10 cellular contexts compared by ENCODE assay signal in the genomic region with DNA sequence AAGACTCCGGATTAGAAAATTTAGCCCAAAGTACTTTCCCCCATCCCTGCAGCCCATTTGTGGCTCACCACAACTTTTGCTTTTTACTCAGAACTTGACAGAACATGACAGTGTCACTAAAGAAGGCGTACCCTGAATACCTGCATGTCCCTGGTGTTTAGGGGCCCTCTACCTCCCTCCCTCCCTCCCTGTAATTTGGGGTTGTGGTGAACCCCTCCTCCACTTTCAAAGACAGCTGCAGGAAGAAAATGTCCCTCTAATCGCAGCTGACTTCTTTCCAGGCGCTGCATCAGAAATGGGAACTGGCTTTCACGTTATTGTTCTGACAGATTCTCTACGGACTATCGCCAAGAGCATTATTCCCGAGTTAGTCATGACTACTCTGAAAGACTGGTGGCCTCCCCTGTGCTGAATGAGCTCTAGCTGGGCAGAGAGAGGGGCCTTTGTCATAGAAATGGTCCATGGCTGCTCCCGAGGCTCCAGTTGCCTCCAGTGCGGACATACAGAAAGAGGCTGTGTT.
DNase-seq lines count a peak whose midpoint lies in the region; ATAC-seq and TF ChIP-seq lines count a peak whose summit lies in the region.
"Had no signal": no experiment of that assay in that cellular context is flagged by ENCODE, and none has a peak within 500 bp of the region (broad histone marks: within the 10 kb centered on the region; RNA-seq: fewer than 3 reads in every experiment).

No MANE protein-coding gene starts in this region.

- peak; percentile 75 to 94 for ATAC-seq in activated naive CD4-positive, alpha-beta T cell treated with anti-CD3 and anti-CD28 coated beads, Interleukin-2, amount 50 U/mL, for 72 hours

- TF ChIP-seq CTCF in GM10266 (IDR thresholded peaks at IDR 0.05; ENCODE audit: control insufficient read depth, insufficient read depth, low read depth, missing control alignments), result no peak
- no peak for TF ChIP-seq CTCF in RWPE1 (conservative IDR thresholded peaks at IDR 0.05; ENCODE audit: low read depth)

- H3K9me3 Mint-ChIP-seq in activated naive CD4-positive, alpha-beta T cell treated with anti-CD3 and anti-CD28 coated beads, Interleukin-2, amount 50 U/mL, for 72 hours, result no peaks in the 10 kb centered on the region
- H3K9me3 Mint-ChIP-seq: IgD-negative memory B cell had no signal

- no peaks in the 10 kb centered on the region for H3F3A ChIP-seq in GM23248 (ENCODE audit: insufficient read depth)

- CTCF ChIA-PET in RWPE1 (lab: Yijun Ruan, JAX), result no interaction called here

- in situ Hi-C loops in GM23248 (cut with MboI), result no loop called here

- POLR2A ChIA-PET in RWPE1 (lab: Yijun Ruan, JAX; ENCODE audit: low non-redundant PET), result no interaction called here

- no peaks in the 10 kb centered on the region for H3K79me2 ChIP-seq in GM23248 (ENCODE audit: insufficient read depth)

- H3K9me3 ChIP-seq in GM23248 (ENCODE audit: low read depth) (no peaks in the 10 kb centered on the region), mesodermal cell (ENCODE audit: control insufficient read depth, low read length) (no peaks in the 10 kb centered on the region)

- no peaks in the 10 kb centered on the region for H3K27me3 ChIP-seq in GM23248 (replicated peaks; ENCODE audit: insufficient read depth)

- H3K9ac ChIP-seq in GM23248, result no peak overlapping the region

- no peak overlapping the region for H3K4me3 ChIP-seq in GM23248
- no peak overlapping the region for H3K4me3 ChIP-seq in mesodermal cell (ENCODE audit: extremely low read depth, insufficient read depth, low read length, poor library complexity, severe bottlenecking)

- H3K4me1 ChIP-seq in GM23248 (ENCODE audit: insufficient read depth), result peaks cover 5% of the 10 kb centered on the region
- H3K4me1 ChIP-seq in mesodermal cell (ENCODE audit: control insufficient read depth, insufficient read depth, low read length, poor library complexity, severe bottlenecking), result peaks cover 7% of the 10 kb centered on the region

- H3K9me2 ChIP-seq in GM23248 (ENCODE audit: insufficient read depth), result no peaks in the 10 kb centered on the region

- H4K20me1 ChIP-seq in GM23248 (ENCODE audit: insufficient read depth), result no peaks in the 10 kb centered on the region

- H3K27ac Mint-ChIP-seq in activated naive CD4-positive, alpha-beta T cell treated with anti-CD3 and anti-CD28 coated beads, Interleukin-2, amount 50 U/mL, for 72 hours, result no peak overlapping the region

- H3K27ac ChIP-seq in GM23248 (no peak overlapping the region), mesodermal cell (ENCODE audit: low read depth, low read length, severe bottlenecking) (peak overlapping the region; percentile 23), RWPE1 (no peak overlapping the region)

- DNase-seq in GM10266 (ENCODE audit: extremely low spot score), result peak; percentile 31
- peak; percentile 30 for DNase-seq in GM23248
- DNase-seq in activated naive CD4-positive, alpha-beta T cell treated with anti-CD3 and anti-CD28 coated beads, Interleukin-2, amount 50 U/mL, for 72 hours (ENCODE audit: low spot score in 2 of 2), result peak in 1 of 2 donors; percentile 29
- no peak for DNase-seq in RWPE1 (ENCODE audit: low spot score)
- DNase-seq in DMS153 (lab: John Stamatoyannopoulos, UW), result no peak
- no peak for DNase-seq in EL
- DNase-seq in NCI-H2196 (lab: John Stamatoyannopoulos, UW; ENCODE audit: unreplicated experiment), result no peak
- DNase-seq: foreskin melanocyte had no signal

- no peak overlapping the region for H3K4me2 ChIP-seq in GM23248 (ENCODE audit: unreplicated experiment)

- 69 to 70% methylated on average over 10 of the region's 10 CpGs for WGBS in GM23248 (ENCODE audit: low coverage in 1 of 2, low lambda C conversion rate in 2 of 2, missing lambda C conversion rate in 2 of 2), 2 experiments
- 74% methylated on average over 7 to 8 of the region's 10 CpGs for WGBS in mesodermal cell (ENCODE audit: insufficient coverage in 2 of 2), 2 experiments

- no peak overlapping the region for H2AFZ ChIP-seq in GM23248

- H3K36me3 Mint-ChIP-seq in activated naive CD4-positive, alpha-beta T cell treated with anti-CD3 and anti-CD28 coated beads, Interleukin-2, amount 50 U/mL, for 72 hours, result peaks cover 0 to 5% of the 10 kb centered on the region in 2 donors
- H3K36me3 Mint-ChIP-seq: IgD-negative memory B cell had no signal

- no peaks in the 10 kb centered on the region for H3K36me3 ChIP-seq in GM23248 (ENCODE audit: low read depth)
- no peaks in the 10 kb centered on the region for H3K36me3 ChIP-seq in mesodermal cell (ENCODE audit: control insufficient read depth, insufficient read depth, low read length)

Comparison
In these comparisons a context has a peak if more than half of its experiments do, and no peak if none do; other contexts are left out.
1. DNase-seq: peak in GM10266 (single experiment) and GM23248 (single experiment); none in RWPE1 (single experiment), DMS153 (single experiment), EL (single experiment) and NCI-H2196 (single experiment).